ENCODE assay signal across 24 cellular contexts in the genomic region with DNA sequence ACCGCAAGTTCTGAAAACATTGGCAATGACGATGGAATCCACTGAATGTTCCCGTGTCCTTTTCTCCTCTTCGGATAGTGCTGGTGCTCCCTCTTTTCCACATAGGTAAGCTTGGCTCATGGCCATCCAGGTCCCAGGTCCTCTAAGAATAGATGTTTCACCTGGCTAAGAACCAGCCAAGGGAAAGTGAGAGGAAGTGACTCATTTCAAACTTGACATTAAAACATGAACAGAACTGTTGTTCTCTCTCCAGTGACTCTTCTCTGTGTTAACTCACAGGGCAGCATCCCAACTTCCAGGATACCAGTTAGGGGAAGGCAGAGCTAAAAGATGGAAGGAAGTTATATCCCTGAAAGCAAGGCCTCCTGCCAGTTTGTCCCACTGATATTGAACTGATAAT.
A peak's percentile ranks its signal among the peaks of the same experiment; 100 is the strongest.
DNase-seq lines count a peak whose midpoint lies in the region; TF ChIP-seq lines count a peak whose summit lies in the region.
"Had no signal": no experiment of that assay in that cellular context is flagged by ENCODE, and none has a peak within 500 bp of the region (broad histone marks: within the 10 kb centered on the region; RNA-seq: fewer than 3 reads in every experiment).

No MANE protein-coding gene starts in this region.

- no peak overlapping the region for H3K4me3 ChIP-seq in astrocyte of the spinal cord (ENCODE audit: low read depth, low read length)
- H3K4me3 ChIP-seq: esophagus muscularis mucosa, prostate gland, smooth muscle cell, vagina had no signal

- no peaks in the 10 kb centered on the region for H4K20me1 ChIP-seq in H9 (ENCODE audit: control insufficient read depth, insufficient read depth, insufficient read length)

- H3K27ac Mint-ChIP-seq in activated CD4-positive, alpha-beta T cell treated with anti-CD3 and anti-CD28 coated beads, Interleukin-2, amount 10 ng/mL, durations not matched to agents 24 days and 14 days, result no peak overlapping the region
- no peak overlapping the region; a peak in 2 of 7 replicates for H3K27ac Mint-ChIP-seq in H9
- H3K27ac Mint-ChIP-seq: activated B cell treated with CpG ODN at 0.5 μM for 24 hours; activated naive CD8-positive, alpha-beta T cell; dendritic cell treated with granulocyte-macrophage colony-stimulating factor and Interleukin-4, amounts not matched to agents 40 ng/mL and 50 ng/mL, for 4 days; memory B cell had no signal

- peak; percentile 30 for DNase-seq in EL
- DNase-seq in NCI-H226, result peak; percentile 13
- DNase-seq in astrocyte of the spinal cord (ENCODE audit: low read depth, low spot score), result peak; percentile 29
- DNase-seq in kidney glomerular epithelial cell (lab: John Stamatoyannopoulos, UW), result peak; percentile 15
- DNase-seq in GM20000 (ENCODE audit: low spot score), result no peak
- DNase-seq in activated CD4-positive, alpha-beta T cell treated with anti-CD3 and anti-CD28 coated beads, Interleukin-2, amount 10 ng/mL, durations not matched to agents 24 days and 14 days, result no peak
- DNase-seq in H9, result no peak
- no peak for DNase-seq in DMS 273 treated with DMSO at 0.1 percent for 48 hours (lab: John Stamatoyannopoulos, UW)
- DNase-seq: activated B cell treated with CpG ODN at 0.5 μM for 24 hours; brain microvascular endothelial cell; CD8-positive, alpha-beta memory T cell; glutamatergic neuron; MM.1S; NCI-H1694 treated with DMSO at 0.1 percent for 48 hours; NCI-H345; SHP77 treated with DMSO at 0.1 percent for 48 hours; stimulated activated CD4-positive, alpha-beta T cell treated with anti-CD3 and anti-CD28 coated beads, Interleukin-4, amount 100 ng/mL, for 24 hours had no signal

- no peak overlapping the region for H2BK5ac ChIP-seq in H9 (ENCODE audit: insufficient read length, low read length)

- in situ Hi-C loops in astrocyte of the spinal cord (cut with HindIII; ENCODE audit: low sequenced_read_pairs), result no loop called here

- H3K18ac ChIP-seq in H9 (ENCODE audit: insufficient read length, low read depth, low read length), result no peak overlapping the region

- H3K9me3 ChIP-seq in H9 (ENCODE audit: control insufficient read depth, low read depth, low read length), result no peaks in the 10 kb centered on the region
- H3K9me3 ChIP-seq: esophagus muscularis mucosa, prostate gland, vagina had no signal

- H3K9me3 Mint-ChIP-seq in activated CD4-positive, alpha-beta T cell treated with anti-CD3 and anti-CD28 coated beads, Interleukin-2, amount 10 ng/mL, durations not matched to agents 24 days and 14 days, result no peaks in the 10 kb centered on the region
- H3K9me3 Mint-ChIP-seq in H9, result peaks cover 0 to under 1% of the 10 kb centered on the region in 2 experiments; a peak in 1 of 5 replicates

- H4K8ac ChIP-seq in H9 (replicated peaks; ENCODE audit: insufficient read length, low read depth, low read length), result no peak overlapping the region

- H2BK12ac ChIP-seq in H9 (ENCODE audit: insufficient read length, low read depth, low read length), result no peak overlapping the region

- H3K23me2 ChIP-seq in H9 (ENCODE audit: insufficient read length, low read depth, low read length, poor library complexity, severe bottlenecking), result no peaks in the 10 kb centered on the region

- H3K56ac ChIP-seq in H9 (ENCODE audit: insufficient read length, low read depth, low read length), result no peak overlapping the region

- H2BK20ac ChIP-seq in H9 (ENCODE audit: low read depth, low read length, poor library complexity, severe bottlenecking), result no peak overlapping the region

- H3K36me3 Mint-ChIP-seq in activated CD4-positive, alpha-beta T cell treated with anti-CD3 and anti-CD28 coated beads, Interleukin-2, amount 10 ng/mL, durations not matched to agents 24 days and 14 days (ENCODE audit: low read depth), result no peaks in the 10 kb centered on the region
- no peaks in the 10 kb centered on the region for H3K36me3 Mint-ChIP-seq in H9 (ENCODE audit: insufficient read depth in 1 of 3, low read depth in 3 of 3)
- H3K36me3 Mint-ChIP-seq: activated naive CD8-positive, alpha-beta T cell; CD8-positive, alpha-beta memory T cell; memory B cell had no signal

- TF ChIP-seq CTCF in astrocyte of the spinal cord (IDR thresholded peaks at IDR 0.05; ENCODE audit: low read depth, low read length), result no peak
- TF ChIP-seq CTCF in GM20000 (IDR thresholded peaks at IDR 0.05; ENCODE audit: extremely low read depth, missing control alignments), result no peak
- TF ChIP-seq CTCF in H9 (conservative IDR thresholded peaks at IDR 0.05), result no peak

- H3K79me1 ChIP-seq in H9 (ENCODE audit: insufficient read depth, low read depth, low read length, poor library complexity, severe bottlenecking), result no peaks in the 10 kb centered on the region

- H2BK120ac ChIP-seq in H9 (ENCODE audit: low read depth, low read length, poor library complexity, severe bottlenecking), result no peak overlapping the region

- no peak overlapping the region for H3K14ac ChIP-seq in H9 (ENCODE audit: insufficient read depth, low read length)

- H3K23ac ChIP-seq in H9 (ENCODE audit: insufficient read length, low read depth, low read length), result no peak overlapping the region

- WGBS in H9 (ENCODE audit: extremely low coverage, insufficient read length, low lambda C conversion rate), result no CpG with 5 or more reads among the region's 4 CpGs

- intact Hi-C loops in activated CD4-positive, alpha-beta T cell treated with anti-CD3 and anti-CD28 coated beads, Interleukin-2, amount 10 ng/mL, durations not matched to agents 24 days and 14 days (cut with micrococcal nuclease), result no loop called here

- H3K4me3 Mint-ChIP-seq in activated CD4-positive, alpha-beta T cell treated with anti-CD3 and anti-CD28 coated beads, Interleukin-2, amount 10 ng/mL, durations not matched to agents 24 days and 14 days, result no peak overlapping the region
- no peak overlapping the region for H3K4me3 Mint-ChIP-seq in H9
- H3K4me3 Mint-ChIP-seq: activated B cell treated with CpG ODN at 0.5 μM for 24 hours; activated naive CD8-positive, alpha-beta T cell; CD8-positive, alpha-beta memory T cell; dendritic cell treated with granulocyte-macrophage colony-stimulating factor and Interleukin-4, amounts not matched to agents 40 ng/mL and 50 ng/mL, for 4 days; memory B cell had no signal

- no peak overlapping the region for H2AK5ac ChIP-seq in H9 (ENCODE audit: insufficient read length, low read length)

- H3K9ac ChIP-seq in H9 (ENCODE audit: extremely low read depth, insufficient read length, low read length), result no peak overlapping the region

- H3K4me1 Mint-ChIP-seq in activated CD4-positive, alpha-beta T cell treated with anti-CD3 and anti-CD28 coated beads, Interleukin-2, amount 10 ng/mL, durations not matched to agents 24 days and 14 days, result no peaks in the 10 kb centered on the region
- H3K4me1 Mint-ChIP-seq in H9, result 0 out of 4 replicates have a peak, but pooled peaks cover 0 to 2% of the 10 kb centered on the region in 2 experiments
- H3K4me1 Mint-ChIP-seq: activated B cell treated with CpG ODN at 0.5 μM for 24 hours; CD8-positive, alpha-beta memory T cell; memory B cell had no signal

- no peak overlapping the region for H4K5ac ChIP-seq in H9 (ENCODE audit: insufficient read length, low read depth, low read length)

- H3K27ac ChIP-seq in H9 (ENCODE audit: insufficient read length, low read depth, low read length), result no peak overlapping the region
- H3K27ac ChIP-seq: brain microvascular endothelial cell, esophagus muscularis mucosa, prostate gland, vagina had no signal

- H3T11ph ChIP-seq in H9 (ENCODE audit: low read length), result no peak overlapping the region

- H3K27me3 ChIP-seq in H9 (ENCODE audit: insufficient read depth, low read length), result no peaks in the 10 kb centered on the region
- H3K27me3 ChIP-seq: brain microvascular endothelial cell, esophagus muscularis mucosa, vagina had no signal

- no peak overlapping the region for H2BK15ac ChIP-seq in H9 (ENCODE audit: low read depth, low read length)

- H4K91ac ChIP-seq in H9 (ENCODE audit: insufficient read length, low read depth, low read length), result no peak overlapping the region

- H2AFZ ChIP-seq in H9 (ENCODE audit: low read length), result no peak overlapping the region

- H3K4ac ChIP-seq in H9 (ENCODE audit: low read depth, low read length), result no peak overlapping the region

- H3K27me3 Mint-ChIP-seq in activated CD4-positive, alpha-beta T cell treated with anti-CD3 and anti-CD28 coated beads, Interleukin-2, amount 10 ng/mL, durations not matched to agents 24 days and 14 days, result no peaks in the 10 kb centered on the region
- no peaks in the 10 kb centered on the region for H3K27me3 Mint-ChIP-seq in H9 (ENCODE audit: low read depth)
- H3K27me3 Mint-ChIP-seq: activated B cell treated with CpG ODN at 0.5 μM for 24 hours; activated naive CD8-positive, alpha-beta T cell; CD8-positive, alpha-beta memory T cell; dendritic cell treated with granulocyte-macrophage colony-stimulating factor and Interleukin-4, amounts not matched to agents 40 ng/mL and 50 ng/mL, for 4 days; memory B cell had no signal

- no peaks in the 10 kb centered on the region for H3K4me1 ChIP-seq in H9 (ENCODE audit: insufficient read depth, low read length)
- H3K4me1 ChIP-seq: prostate gland, vagina had no signal

- H3K79me2 ChIP-seq in H9 (ENCODE audit: insufficient read depth, low read length), result no peaks in the 10 kb centered on the region

- no peak overlapping the region for H3K4me2 ChIP-seq in H9 (ENCODE audit: insufficient read depth, insufficient read length, low read length)
- H3K4me2 ChIP-seq: smooth muscle cell had no signal

Comparison
In these comparisons a context has a peak if more than half of its experiments do, and no peak if none do; other contexts are left out.
1. DNase-seq: peak in EL (single experiment), NCI-H226 (single experiment), astrocyte of the spinal cord (single experiment) and kidney glomerular epithelial cell (single experiment); none in GM20000 (single experiment), activated CD4-positive, alpha-beta T cell treated with anti-CD3 and anti-CD28 coated beads, Interleukin-2, amount 10 ng/mL, durations not matched to agents 24 days and 14 days (single experiment), H9 (single experiment) and DMS 273 treated with DMSO at 0.1 percent for 48 hours (single experiment).